37 cellular contexts compared by ENCODE assay signal in the genomic region with DNA sequence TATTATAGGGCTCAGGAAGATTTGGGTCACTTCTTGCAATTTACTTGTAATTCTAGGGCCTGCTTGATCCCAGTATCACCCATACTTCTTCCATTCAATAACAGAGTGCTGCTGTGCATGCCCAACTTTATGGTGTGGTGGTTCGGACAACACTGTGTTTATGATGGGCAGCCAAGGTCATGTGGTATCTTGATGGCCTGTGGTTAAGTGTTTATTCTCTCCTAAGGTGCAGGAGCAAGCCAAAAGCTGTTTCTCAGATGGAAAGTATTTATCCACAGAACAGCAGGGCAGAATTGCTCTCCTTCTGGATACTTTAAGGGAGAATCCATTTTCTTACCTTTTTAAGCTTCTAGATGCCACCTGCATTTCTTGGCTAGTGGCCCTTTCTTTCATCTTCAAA.
"Had no signal": no experiment of that assay in that cellular context is flagged by ENCODE, and none has a peak within 500 bp of the region (broad histone marks: within the 10 kb centered on the region; RNA-seq: fewer than 3 reads in every experiment).

No MANE protein-coding gene starts in this region.

- H3K27ac ChIP-seq: adrenal gland, ascending aorta, body of pancreas, brain microvascular endothelial cell, breast epithelium, cardiac muscle cell had no signal

- H3K27ac Mint-ChIP-seq: activated naive CD4-positive, alpha-beta T cell treated with anti-CD3 and anti-CD28 coated beads for 36 hours; activated naive CD4-positive, alpha-beta T cell treated with anti-CD3 and anti-CD28 coated beads, Interleukin-2, amount 10 ng/mL, durations not matched to agents 7 days and 5 days; activated naive CD4-positive, alpha-beta T cell treated with anti-CD3 and anti-CD28 coated beads, Interleukin-2, amount 50 U/mL, for 24 hours; activated naive CD4-positive, alpha-beta T cell treated with anti-CD3 and anti-CD28 coated beads, Interleukin-2, amount 50 U/mL, for 72 hours; activated naive CD8-positive, alpha-beta T cell; activated naive CD8-positive, alpha-beta T cell treated with anti-CD3 and anti-CD28 coated beads for 36 hours; activated naive CD8-positive, alpha-beta T cell treated with anti-CD3 and anti-CD28 coated beads, Interleukin-2, amount 10 ng/mL, durations not matched to agents 7 days and 5 days; activated naive CD8-positive, alpha-beta T cell treated with anti-CD3 and anti-CD28 coated beads, Interleukin-2, amount 50 U/mL, for 24 hours; activated T-cell treated with anti-CD3 and anti-CD28 coated beads, Interleukin-2, amount 50 U/mL, for 24 hours; activated T-cell treated with anti-CD3 and anti-CD28 coated beads, Interleukin-2, amount 50 U/mL, for 72 hours; activated T-helper 1 cell treated with anti-CD3 and anti-CD28 coated beads, Interleukin-12 subunit alpha, Interleukin-12 subunit beta, Interleukin-2, Interleukin-4 antibody, amounts not matched to agents 30 ng/mL and 10 ng/mL and 1 ng/mL, durations not matched to agents 14 hours and 24 hours and 36 hours; activated T-helper 17 cell treated with anti-CD3 and anti-CD28 coated beads, Interleukin-2, amount 50 U/mL, for 72 hours; activated T-helper 2 cell treated with anti-CD3 and anti-CD28 coated beads, Interferon-gamma antibody, Interleukin-2, Interleukin-4, amounts not matched to agents 10 μg/mL and 5 μg/mL and 100 μg/mL, durations not matched to agents 14 hours and 24 hours and 36 hours; brain had no signal

- H3K36me3 Mint-ChIP-seq: activated naive CD4-positive, alpha-beta T cell treated with anti-CD3 and anti-CD28 coated beads, Interleukin-2, amount 10 ng/mL, durations not matched to agents 7 days and 5 days; activated naive CD4-positive, alpha-beta T cell treated with anti-CD3 and anti-CD28 coated beads, Interleukin-2, amount 50 U/mL, for 24 hours; activated naive CD4-positive, alpha-beta T cell treated with anti-CD3 and anti-CD28 coated beads, Interleukin-2, amount 50 U/mL, for 72 hours; activated naive CD8-positive, alpha-beta T cell; activated naive CD8-positive, alpha-beta T cell treated with anti-CD3 and anti-CD28 coated beads for 36 hours; activated naive CD8-positive, alpha-beta T cell treated with anti-CD3 and anti-CD28 coated beads, Interleukin-2, amount 10 ng/mL, durations not matched to agents 7 days and 5 days; brain had no signal

- DNase-seq: activated effector memory CD4-positive, alpha-beta T cell treated with anti-CD3 and anti-CD28 coated beads, Interleukin-2, amount 50 U/mL, for 16 hours; activated effector memory CD4-positive, alpha-beta T cell treated with Interleukin-2 at 50 U/mL for 16 hours; activated gamma-delta T cell; activated gamma-delta T cell treated with Interleukin-2 at 50 U/mL for 16 hours; activated naive CD4-positive, alpha-beta T cell; activated naive CD4-positive, alpha-beta T cell treated with anti-CD3 and anti-CD28 coated beads for 36 hours; activated naive CD4-positive, alpha-beta T cell treated with anti-CD3 and anti-CD28 coated beads, Interleukin-2, amount 10 ng/mL, durations not matched to agents 7 days and 5 days; activated naive CD4-positive, alpha-beta T cell treated with anti-CD3 and anti-CD28 coated beads, Interleukin-2, amount 50 U/mL, for 16 hours; activated naive CD4-positive, alpha-beta T cell treated with Interleukin-2 at 50 U/mL for 16 hours; activated naive CD8-positive, alpha-beta T cell treated with anti-CD3 and anti-CD28 coated beads for 36 hours; activated naive CD8-positive, alpha-beta T cell treated with anti-CD3 and anti-CD28 coated beads, Interleukin-2, amount 10 ng/mL, durations not matched to agents 7 days and 5 days; activated naive CD8-positive, alpha-beta T cell treated with anti-CD3 and anti-CD28 coated beads, Interleukin-2, amount 50 U/mL, for 24 hours; activated T-cell treated with anti-CD3 and anti-CD28 coated beads, Interleukin-2, amount 50 U/mL, for 24 hours; activated T-cell treated with anti-CD3 and anti-CD28 coated beads, Interleukin-2, amount 50 U/mL, for 4 hours; activated T-cell treated with anti-CD3 and anti-CD28 coated beads, Interleukin-2, amount 50 U/mL, for 48 hours; activated T-cell treated with anti-CD3 and anti-CD28 coated beads, Interleukin-2, amount 50 U/mL, for 72 hours; adrenal gland; amniotic stem cell; amygdala; anterior cingulate cortex; aorta; body of pancreas; brain microvascular endothelial cell; caudate nucleus; central memory CD4-positive, alpha-beta T cell; cerebellar nuclear complex had no signal

- H3K27me3 Mint-ChIP-seq: activated naive CD4-positive, alpha-beta T cell treated with anti-CD3 and anti-CD28 coated beads, Interleukin-2, amount 50 U/mL, for 24 hours; activated T-cell treated with anti-CD3 and anti-CD28 coated beads, Interleukin-2, amount 50 U/mL, for 24 hours; activated T-helper 17 cell treated with anti-CD3 and anti-CD28 coated beads, Interleukin-2, amount 50 U/mL, for 72 hours; brain; central memory CD8-positive, alpha-beta T cell had no signal

- ATAC-seq: activated naive CD4-positive, alpha-beta T cell treated with anti-CD3 and anti-CD28 coated beads, Interleukin-2, amount 50 U/mL, for 72 hours; activated naive CD8-positive, alpha-beta T cell treated with anti-CD3 and anti-CD28 coated beads, Interleukin-2, amount 50 U/mL, for 24 hours; activated T-cell treated with anti-CD3 and anti-CD28 coated beads, Interleukin-2, amount 50 U/mL, for 4 hours; activated T-cell treated with anti-CD3 and anti-CD28 coated beads, Interleukin-2, amount 50 U/mL, for 72 hours; activated T-helper 17 cell treated with anti-CD3 and anti-CD28 coated beads, Interleukin-2, amount 50 U/mL, for 72 hours; body of pancreas had no signal

- H3K9me3 Mint-ChIP-seq: activated naive CD4-positive, alpha-beta T cell treated with anti-CD3 and anti-CD28 coated beads for 36 hours; activated naive CD4-positive, alpha-beta T cell treated with anti-CD3 and anti-CD28 coated beads, Interleukin-2, amount 10 ng/mL, durations not matched to agents 7 days and 5 days; activated naive CD4-positive, alpha-beta T cell treated with anti-CD3 and anti-CD28 coated beads, Interleukin-2, amount 50 U/mL, for 24 hours; activated naive CD4-positive, alpha-beta T cell treated with anti-CD3 and anti-CD28 coated beads, Interleukin-2, amount 50 U/mL, for 72 hours; activated naive CD8-positive, alpha-beta T cell treated with anti-CD3 and anti-CD28 coated beads for 36 hours; activated naive CD8-positive, alpha-beta T cell treated with anti-CD3 and anti-CD28 coated beads, Interleukin-2, amount 10 ng/mL, durations not matched to agents 7 days and 5 days; activated naive CD8-positive, alpha-beta T cell treated with anti-CD3 and anti-CD28 coated beads, Interleukin-2, amount 50 U/mL, for 24 hours; activated T-cell treated with anti-CD3 and anti-CD28 coated beads, Interleukin-2, amount 50 U/mL, for 24 hours; activated T-cell treated with anti-CD3 and anti-CD28 coated beads, Interleukin-2, amount 50 U/mL, for 4 hours; activated T-cell treated with anti-CD3 and anti-CD28 coated beads, Interleukin-2, amount 50 U/mL, for 72 hours; activated T-helper 1 cell treated with anti-CD3 and anti-CD28 coated beads, Interleukin-12 subunit alpha, Interleukin-12 subunit beta, Interleukin-2, Interleukin-4 antibody, amounts not matched to agents 30 ng/mL and 10 ng/mL and 1 ng/mL, durations not matched to agents 14 hours and 24 hours and 36 hours; activated T-helper 17 cell treated with anti-CD3 and anti-CD28 coated beads, Interleukin-2, amount 50 U/mL, for 72 hours; activated T-helper 2 cell treated with anti-CD3 and anti-CD28 coated beads, Interferon-gamma antibody, Interleukin-2, Interleukin-4, amounts not matched to agents 10 μg/mL and 5 μg/mL and 100 μg/mL, durations not matched to agents 14 hours and 24 hours and 36 hours; brain had no signal

- H3K4me1 Mint-ChIP-seq: activated naive CD4-positive, alpha-beta T cell treated with anti-CD3 and anti-CD28 coated beads, Interleukin-2, amount 10 ng/mL, durations not matched to agents 7 days and 5 days; activated naive CD4-positive, alpha-beta T cell treated with anti-CD3 and anti-CD28 coated beads, Interleukin-2, amount 50 U/mL, for 24 hours; activated naive CD8-positive, alpha-beta T cell treated with anti-CD3 and anti-CD28 coated beads for 36 hours; activated naive CD8-positive, alpha-beta T cell treated with anti-CD3 and anti-CD28 coated beads, Interleukin-2, amount 50 U/mL, for 24 hours; activated T-helper 17 cell treated with anti-CD3 and anti-CD28 coated beads, Interleukin-2, amount 50 U/mL, for 72 hours; central memory CD8-positive, alpha-beta T cell had no signal

- H3K4me3 Mint-ChIP-seq: activated naive CD4-positive, alpha-beta T cell treated with anti-CD3 and anti-CD28 coated beads for 36 hours; activated naive CD4-positive, alpha-beta T cell treated with anti-CD3 and anti-CD28 coated beads, Interleukin-2, amount 10 ng/mL, durations not matched to agents 7 days and 5 days; activated naive CD4-positive, alpha-beta T cell treated with anti-CD3 and anti-CD28 coated beads, Interleukin-2, amount 50 U/mL, for 24 hours; activated naive CD8-positive, alpha-beta T cell; activated naive CD8-positive, alpha-beta T cell treated with anti-CD3 and anti-CD28 coated beads for 36 hours; activated naive CD8-positive, alpha-beta T cell treated with anti-CD3 and anti-CD28 coated beads, Interleukin-2, amount 10 ng/mL, durations not matched to agents 7 days and 5 days; activated naive CD8-positive, alpha-beta T cell treated with anti-CD3 and anti-CD28 coated beads, Interleukin-2, amount 50 U/mL, for 24 hours; activated T-cell treated with anti-CD3 and anti-CD28 coated beads, Interleukin-2, amount 50 U/mL, for 24 hours; activated T-cell treated with anti-CD3 and anti-CD28 coated beads, Interleukin-2, amount 50 U/mL, for 4 hours; activated T-cell treated with anti-CD3 and anti-CD28 coated beads, Interleukin-2, amount 50 U/mL, for 72 hours; activated T-helper 1 cell treated with anti-CD3 and anti-CD28 coated beads, Interleukin-12 subunit alpha, Interleukin-12 subunit beta, Interleukin-2, Interleukin-4 antibody, amounts not matched to agents 30 ng/mL and 10 ng/mL and 1 ng/mL, durations not matched to agents 14 hours and 24 hours and 36 hours; activated T-helper 17 cell treated with anti-CD3 and anti-CD28 coated beads, Interleukin-2, amount 50 U/mL, for 72 hours; brain; central memory CD8-positive, alpha-beta T cell had no signal
